In the genomic region with DNA sequence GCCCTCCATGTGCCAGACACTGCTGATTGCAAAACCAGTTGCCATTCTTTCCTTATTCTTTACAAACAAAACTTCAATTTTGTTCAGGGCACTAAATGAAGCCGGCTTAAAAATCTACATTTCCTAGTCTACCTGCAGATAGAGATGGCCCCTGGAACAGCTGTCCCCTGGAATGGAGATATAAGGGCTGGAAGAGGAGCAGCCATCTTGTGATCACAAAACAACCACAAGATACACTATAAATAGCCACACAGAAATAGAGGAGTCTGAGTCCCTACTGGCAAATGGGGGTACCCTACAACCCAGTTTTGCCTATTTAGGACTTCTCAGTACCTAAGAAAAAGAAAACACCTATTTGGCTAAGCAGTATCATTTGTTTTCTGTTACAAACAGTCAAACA, we compare ENCODE assay signal across 1 cellular context.
TF ChIP-seq lines count a peak whose summit lies in the region.

No MANE protein-coding gene starts in this region.

TF ChIP-seq in H1, 55 proteins besides CTCF, POLR2A, EP300 and RAD21:
- TF ChIP-seq CREB1 (IDR thresholded peaks at IDR 0.05) (no peak), YY1 (IDR thresholded peaks at IDR 0.05; ENCODE audit: low read depth, low read length) (peak; percentile 82), SIX5 (IDR thresholded peaks at IDR 0.05; ENCODE audit: low read depth, low read length) (no peak), ZNF274 (IDR thresholded peaks at IDR 0.05; ENCODE audit: borderline replicate concordance, extremely low read depth, low read length) (no peak)
